ENCODE assay signal across 26 cellular contexts in the genomic region with DNA sequence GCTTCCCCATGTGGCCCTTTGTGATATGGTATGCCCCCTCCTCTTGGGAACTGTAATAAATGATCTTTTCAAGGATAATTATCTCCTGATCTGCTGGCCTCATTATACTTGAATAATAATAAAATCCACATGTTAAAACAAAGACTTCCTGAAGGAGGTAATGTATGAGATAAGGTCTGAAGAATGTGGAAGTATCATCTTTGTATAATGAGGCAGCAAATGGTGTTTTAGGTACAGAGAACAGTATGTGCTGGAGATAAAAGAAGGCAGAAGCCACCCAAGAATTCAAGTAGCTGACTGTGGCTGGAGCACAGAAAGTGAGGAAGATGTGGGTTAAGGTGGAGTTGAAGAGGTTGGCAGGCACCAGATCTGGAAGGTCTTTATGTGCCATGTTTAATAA.
"Had no signal": no experiment of that assay in that cellular context is flagged by ENCODE, and none has a peak within 500 bp of the region (broad histone marks: within the 10 kb centered on the region; RNA-seq: fewer than 3 reads in every experiment).

No MANE protein-coding gene starts in this region.

- ATAC-seq: activated CD4-positive, CD25-positive, alpha-beta regulatory T cell treated with anti-CD3 and anti-CD28 coated beads, Interleukin-2, amount 50 U/mL, for 24 hours; activated T-cell treated with anti-CD3 and anti-CD28 coated beads, Interleukin-2, amount 50 U/mL, for 4 hours; activated T-helper 17 cell treated with anti-CD3 and anti-CD28 coated beads, Interleukin-2, amount 50 U/mL, for 72 hours; heart right ventricle; left colon; naive thymus-derived CD8-positive, alpha-beta T cell; pancreas; sciatic nerve; stimulated activated naive B cell treated with anti-CD40 and anti-IgM and Interleukin-4, amounts not matched to agents 10 μg/mL and 1 μg/mL and 100 μg/mL, for 72 hours; upper lobe of right lung had no signal

- H3K36me3 ChIP-seq: colonic mucosa, heart right ventricle, pancreas, prostate gland, suprapubic skin, tibial artery, upper lobe of right lung, WERI-Rb-1 had no signal

- H3K9me3 ChIP-seq: colonic mucosa, heart right ventricle, pancreas, prostate gland, suprapubic skin, tibial artery, upper lobe of right lung had no signal

- H3K4me3 Mint-ChIP-seq: activated T-cell treated with anti-CD3 and anti-CD28 coated beads, Interleukin-2, amount 50 U/mL, for 4 hours; activated T-helper 17 cell treated with anti-CD3 and anti-CD28 coated beads, Interleukin-2, amount 50 U/mL, for 72 hours; naive thymus-derived CD8-positive, alpha-beta T cell; neural crest cell; stimulated activated naive B cell treated with anti-CD40 and anti-IgM and Interleukin-4, amounts not matched to agents 10 μg/mL and 1 μg/mL and 100 μg/mL, for 72 hours had no signal

- H3K4me3 ChIP-seq: colonic mucosa, heart right ventricle, pancreas, prostate gland, suprapubic skin, tibial artery, upper lobe of right lung had no signal

- H3K27ac Mint-ChIP-seq: activated T-helper 17 cell treated with anti-CD3 and anti-CD28 coated beads, Interleukin-2, amount 50 U/mL, for 72 hours; naive thymus-derived CD8-positive, alpha-beta T cell; stimulated activated naive B cell treated with anti-CD40 and anti-IgM and Interleukin-4, amounts not matched to agents 10 μg/mL and 1 μg/mL and 100 μg/mL, for 72 hours had no signal

- H3K27ac ChIP-seq: colonic mucosa, heart right ventricle, pancreas, prostate gland, suprapubic skin, tibial artery, upper lobe of right lung, WERI-Rb-1 had no signal

- H3K9me3 Mint-ChIP-seq: activated T-cell treated with anti-CD3 and anti-CD28 coated beads, Interleukin-2, amount 50 U/mL, for 4 hours; activated T-helper 17 cell treated with anti-CD3 and anti-CD28 coated beads, Interleukin-2, amount 50 U/mL, for 72 hours; naive thymus-derived CD8-positive, alpha-beta T cell; neural crest cell; stimulated activated naive B cell treated with anti-CD40 and anti-IgM and Interleukin-4, amounts not matched to agents 10 μg/mL and 1 μg/mL and 100 μg/mL, for 72 hours had no signal

- H3K4me1 ChIP-seq: colonic mucosa, heart right ventricle, pancreas, prostate gland, suprapubic skin, tibial artery, upper lobe of right lung had no signal

- H3K4me1 Mint-ChIP-seq: activated T-helper 17 cell treated with anti-CD3 and anti-CD28 coated beads, Interleukin-2, amount 50 U/mL, for 72 hours; naive thymus-derived CD8-positive, alpha-beta T cell; neural crest cell; stimulated activated naive B cell treated with anti-CD40 and anti-IgM and Interleukin-4, amounts not matched to agents 10 μg/mL and 1 μg/mL and 100 μg/mL, for 72 hours had no signal

- H3K27me3 ChIP-seq: colonic mucosa, heart right ventricle, pancreas, suprapubic skin, upper lobe of right lung had no signal

- DNase-seq: activated CD4-positive, alpha-beta T cell treated with anti-CD3 and anti-CD28 coated beads for 48 hours; activated CD4-positive, alpha-beta T cell treated with anti-CD3 and anti-CD28 coated beads, Interleukin-2, amount 50 U/mL, for 48 hours; activated gamma-delta T cell treated with Interleukin-2 at 50 U/mL for 16 hours; activated naive CD4-positive, alpha-beta T cell treated with anti-CD3 and anti-CD28 coated beads, Interleukin-2, amount 50 U/mL, for 16 hours; activated T-cell treated with anti-CD3 and anti-CD28 coated beads, Interleukin-2, amount 50 U/mL, for 4 hours; amygdala; colonic mucosa; effector CD8-positive, alpha-beta T cell; heart right ventricle; left colon; naive thymus-derived CD8-positive, alpha-beta T cell; nucleus accumbens; pancreas; retina; small intestine; stimulated activated CD4-positive, alpha-beta T cell treated with anti-CD3 and anti-CD28 coated beads, Interleukin-1b, Interleukin-23, amount 100 ng/mL, for 48 hours; stimulated activated naive B cell treated with anti-CD40 and anti-IgM and Interleukin-4, amounts not matched to agents 10 μg/mL and 1 μg/mL and 100 μg/mL, for 72 hours; tibial artery; upper lobe of right lung; WERI-Rb-1 had no signal
